9 cellular contexts compared by ENCODE assay signal in the genomic region with DNA sequence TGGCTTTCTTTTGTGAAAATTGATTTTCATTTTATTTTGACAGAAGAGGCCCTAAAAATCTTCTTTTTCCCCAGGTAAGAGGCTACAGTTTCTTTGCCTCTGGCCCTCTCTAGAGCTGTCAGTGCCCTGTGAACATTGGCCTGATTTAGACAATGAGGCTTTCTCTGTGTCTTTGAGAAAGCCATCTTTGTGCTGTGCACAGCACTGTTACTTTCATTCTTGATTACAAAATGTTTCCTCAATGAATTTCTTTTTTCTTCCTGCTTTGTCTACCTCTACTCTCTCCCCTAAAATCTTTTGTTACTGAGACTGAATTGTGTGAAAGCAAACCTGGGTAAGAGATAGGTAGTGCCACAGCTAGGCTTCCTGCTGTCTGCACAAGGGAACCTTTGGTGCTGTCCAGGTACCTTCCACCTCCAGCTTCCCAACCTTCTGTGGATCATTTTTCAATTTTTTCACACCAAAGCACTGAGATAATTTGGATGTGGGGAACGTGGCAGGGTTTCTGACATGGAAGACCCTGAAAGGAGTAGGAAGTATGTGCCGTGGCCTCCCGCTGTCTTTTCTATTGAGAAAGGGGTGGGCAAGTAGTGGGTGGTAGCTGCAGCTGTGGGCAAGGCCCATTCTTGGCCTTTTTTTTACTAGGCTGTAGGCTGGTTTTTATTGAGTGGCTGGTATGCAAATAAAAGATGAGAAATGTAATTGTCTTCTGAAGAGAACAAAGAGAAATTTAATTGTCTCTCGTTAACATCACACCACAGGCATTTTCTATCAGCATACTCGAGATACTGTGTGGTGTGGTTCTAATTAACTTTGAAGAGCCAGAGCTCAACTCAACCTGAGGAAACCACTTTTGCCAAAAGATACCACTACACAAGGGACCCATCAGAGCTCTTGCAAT. TPM values are rescaled to one million over a fixed set of nuclear protein-coding genes. Genes with fewer than 3 reads are reported as not detected.
A peak's percentile ranks its signal among the peaks of the same experiment; 100 is the strongest.
DNase-seq lines count a peak whose midpoint lies in the region; TF ChIP-seq lines count a peak whose summit lies in the region.
"Had no signal": no experiment of that assay in that cellular context is flagged by ENCODE, and none has a peak within 500 bp of the region (broad histone marks: within the 10 kb centered on the region; RNA-seq: fewer than 3 reads in every experiment).

No MANE protein-coding gene starts in this region.

- H3K9me3 Mint-ChIP-seq in HFFc6 = no peaks in the 10 kb centered on the region
- H3K9me3 Mint-ChIP-seq in activated naive CD8-positive, alpha-beta T cell (ENCODE audit: low read depth) = no peaks in the 10 kb centered on the region

- peak overlapping the region; percentile 89 for H3K27ac Mint-ChIP-seq in HFFc6
- H3K27ac Mint-ChIP-seq in activated naive CD8-positive, alpha-beta T cell = peak overlapping the region; percentile 99

- DNase-seq in AG09309 (ENCODE audit: low read depth) (peak; percentile 56), HFFc6 (no peak), midbrain (lab: John Stamatoyannopoulos, UW) (peak; percentile 70), posterior vena cava (ENCODE audit: low spot score) (no peak), G401 (ENCODE audit: low spot score) (no peak), NCI-H524 (lab: John Stamatoyannopoulos, UW) (no peak), HuH-7.5 (ENCODE audit: low spot score) (no peak)
- DNase-seq: NK-92 treated with Interleukin-12 subunit alpha and Interleukin-12 subunit beta, amount 100 ng/mL, for 24 hours had no signal

- in situ Hi-C loops in G401 (cut with HindIII; ENCODE audit: low sequenced_read_pairs) = no loop called here

- no peak overlapping the region for H3K4me3 ChIP-seq in AG09309 (ENCODE audit: control insufficient read depth, low read depth, low read length)

- TF ChIP-seq CTCF in AG09309 (IDR thresholded peaks at IDR 0.05; ENCODE audit: control insufficient read depth, insufficient read depth, low read depth, low read length, missing control alignments) (no peak), HFFc6 (IDR thresholded peaks at IDR 0.05) (no peak)

- H3K27me3 Mint-ChIP-seq in HFFc6 (ENCODE audit: insufficient read depth) = peaks cover 2% of the 10 kb centered on the region; the same call in 1 of the 2 replicates
- H3K27me3 Mint-ChIP-seq in activated naive CD8-positive, alpha-beta T cell = no peaks in the 10 kb centered on the region

- intact Hi-C loops in posterior vena cava (cut with DNase I) = no loop called here

- no peak overlapping the region for H3K4me3 Mint-ChIP-seq in HFFc6
- H3K4me3 Mint-ChIP-seq in activated naive CD8-positive, alpha-beta T cell = peak overlapping the region; percentile 82

- peaks cover 46% of the 10 kb centered on the region for H3K4me1 Mint-ChIP-seq in HFFc6 (ENCODE audit: low read depth)
- peaks cover 95% of the 10 kb centered on the region for H3K4me1 Mint-ChIP-seq in activated naive CD8-positive, alpha-beta T cell (ENCODE audit: low read depth)

- H3K36me3 Mint-ChIP-seq in HFFc6 (ENCODE audit: low read depth) = peaks cover 8% of the 10 kb centered on the region
- H3K36me3 Mint-ChIP-seq in activated naive CD8-positive, alpha-beta T cell = peaks cover 35% of the 10 kb centered on the region

RNA-seq across cellular contexts. Expression of a gene that starts 21.0 kb away (rescaled TPM):
- total RNA-seq in HFFc6 (2021; fragmentation: NEBNext Ultra II Directional; extraction: Animal tissue kit (Norgen Biotek cat#: 25700)) = 10 to 100 TPM; 24.7 to 38.4 (median 33.2) TPM
- 10 to 100 TPM; 46.8 to 51.8 TPM for total RNA-seq in posterior vena cava
- 6.3 and 7.8 TPM in 2 replicates for total RNA-seq in G401 (2014; rRNA removed; shearing (Covaris generic))

RNA-seq across cellular contexts. Expression of a gene that starts 53.1 kb away (rescaled TPM):
- 100 to 1,000 TPM; 422 to 573 (median 537) TPM for total RNA-seq in HFFc6 (2021; fragmentation: NEBNext Ultra II Directional; extraction: Animal tissue kit (Norgen Biotek cat#: 25700))
- total RNA-seq in posterior vena cava = 100 to 1,000 TPM; 160 to 259 TPM
- total RNA-seq in G401 (2014; rRNA removed; shearing (Covaris generic)) = 166 and 216 TPM in 2 replicates

Comparison
In these comparisons a context has a peak if more than half of its experiments do, and no peak if none do; other contexts are left out.
1. DNase-seq: peak in AG09309 (single experiment) and midbrain (single experiment); none in HFFc6 (single experiment), posterior vena cava (single experiment), G401 (single experiment), NCI-H524 (0 of 2) and HuH-7.5 (single experiment).